In genomic region chr11:60743058-60743457, GRCh38 we compare ENCODE assay signal across 19 cellular contexts. TPM values are rescaled to one million over a fixed set of nuclear protein-coding genes. Genes with fewer than 3 reads are reported as not detected.
A peak's percentile ranks its signal among the peaks of the same experiment; 100 is the strongest.
DNase-seq lines count a peak whose midpoint lies in the region; ATAC-seq and TF ChIP-seq lines count a peak whose summit lies in the region.
"Had no signal": no experiment of that assay in that cellular context is flagged by ENCODE, and none has a peak within 500 bp of the region (broad histone marks: within the 10 kb centered on the region; RNA-seq: fewer than 3 reads in every experiment).

No MANE protein-coding gene starts in this region.

- H3K9me3 ChIP-seq in OCI-LY3 (ENCODE audit: insufficient read depth, low read length): no peaks in the 10 kb centered on the region; the same call in 1 of the 2 replicates
- H3K9me3 ChIP-seq: HAP-1 had no signal

- H3K9me2 ChIP-seq in GM23338 (ENCODE audit: insufficient read depth): no peaks in the 10 kb centered on the region

- peaks cover 7% of the 10 kb centered on the region for H3K27me3 Mint-ChIP-seq in GM23338 (ENCODE audit: insufficient read depth, low read depth, poor library complexity)

- H3K4me3 ChIP-seq in GM23338 (no peak overlapping the region), OCI-LY3 (ENCODE audit: low read length) (no peak overlapping the region), choroid plexus epithelial cell (ENCODE audit: low read depth, low read length) (no peak overlapping the region)
- H3K4me3 ChIP-seq: BLaER1, GM23248, HAP-1 had no signal

- H2AFZ ChIP-seq in GM23338 (no peak overlapping the region), OCI-LY3 (ENCODE audit: low read depth, low read length) (no peak overlapping the region)
- H2AFZ ChIP-seq: GM23248 had no signal

- H3K27me3 ChIP-seq in GM23338 (ENCODE audit: insufficient read depth) (no peaks in the 10 kb centered on the region), OCI-LY3 (ENCODE audit: low read depth, low read length) (peaks cover 22% of the 10 kb centered on the region; the same call in 1 of the 2 replicates)
- H3K27me3 ChIP-seq: BLaER1 had no signal

- no peak overlapping the region for H3K9ac ChIP-seq in OCI-LY3 (ENCODE audit: low read length)
- H3K9ac ChIP-seq: BLaER1, GM23248 had no signal

- peaks cover 7% of the 10 kb centered on the region; the same call in 2 of the 3 replicates for H3K4me1 Mint-ChIP-seq in GM23338
- H3K4me1 Mint-ChIP-seq: CD8-positive, alpha-beta memory T cell; IgD-negative memory B cell had no signal

- no peaks in the 10 kb centered on the region for H4K20me1 ChIP-seq in GM23338 (replicated peaks; ENCODE audit: insufficient read depth)
- H4K20me1 ChIP-seq in OCI-LY3 (ENCODE audit: insufficient read depth, low read length): no peaks in the 10 kb centered on the region
- H4K20me1 ChIP-seq: BLaER1 had no signal

- ATAC-seq in GM23338 (no peak; the same call in 2 of the 3 replicates), HG03196 (IDR thresholded peaks at IDR 0.05; ENCODE audit: unreplicated experiment) (no peak), GM18867 (IDR thresholded peaks at IDR 0.05; ENCODE audit: unreplicated experiment) (no peak), HG02852 (IDR thresholded peaks at IDR 0.05; ENCODE audit: unreplicated experiment) (no peak)

- H3K79me2 ChIP-seq in GM23338 (replicated peaks; ENCODE audit: insufficient read depth) (no peaks in the 10 kb centered on the region), OCI-LY3 (ENCODE audit: low read length) (no peaks in the 10 kb centered on the region)

- H3K27ac ChIP-seq in GM23338 (ENCODE audit: low read depth) (no peak overlapping the region), OCI-LY3 (ENCODE audit: low read length) (no peak overlapping the region)
- H3K27ac ChIP-seq: 22Rv1, BLaER1, GM23248 had no signal

- H3K4me2 ChIP-seq in GM23338 (no peak overlapping the region), OCI-LY3 (ENCODE audit: low read length) (no peak overlapping the region)
- H3K4me2 ChIP-seq: BLaER1 had no signal

- no peaks in the 10 kb centered on the region; the same call in 1 of the 3 replicates for H3K36me3 Mint-ChIP-seq in GM23338 (ENCODE audit: low read depth)

- H3K4me3 Mint-ChIP-seq in GM23338: no peak overlapping the region
- H3K4me3 Mint-ChIP-seq: CD8-positive, alpha-beta memory T cell; IgD-negative memory B cell had no signal

- DNase-seq in GM23338 (ENCODE audit: low spot score): peak; percentile 15
- peak; percentile 1 for DNase-seq in choroid plexus epithelial cell (ENCODE audit: low read depth)
- peak; percentile 32 for DNase-seq in iPS-NIHi7 (ENCODE audit: extremely low spot score)
- DNase-seq in NCI-H1105 treated with DMSO at 0.1 percent for 48 hours (lab: John Stamatoyannopoulos, UW): no peak
- DNase-seq: Caco-2; CD8-positive, alpha-beta memory T cell; DND-41; GF-D8; GM23248 had no signal

- no peaks in the 10 kb centered on the region for H3F3A ChIP-seq in GM23338 (replicated peaks; ENCODE audit: low read depth)

- H3K4me1 ChIP-seq in GM23338 (ENCODE audit: insufficient read depth) (no peaks in the 10 kb centered on the region), OCI-LY3 (ENCODE audit: low read length) (no peaks in the 10 kb centered on the region; the same call in 1 of the 2 replicates)
- H3K4me1 ChIP-seq: HAP-1 had no signal

- H3K27ac Mint-ChIP-seq in GM23338: no peak overlapping the region
- H3K27ac Mint-ChIP-seq: CD8-positive, alpha-beta memory T cell; IgD-negative memory B cell had no signal

- peaks cover 2% of the 10 kb centered on the region for H3K9me3 Mint-ChIP-seq in GM23338

- TF ChIP-seq CTCF in GM23338 (conservative IDR thresholded peaks at IDR 0.05; ENCODE audit: low read depth in 2 of 2) (peak; percentile 27 to 32; a peak in 3 of 4 replicates), OCI-LY3 (IDR thresholded peaks at IDR 0.05; ENCODE audit: low read depth, low read length) (0 out of 2 replicates have a peak, but pooled peaks have one; percentile 8), choroid plexus epithelial cell (conservative IDR thresholded peaks at IDR 0.05; ENCODE audit: low read depth, low read length) (no peak)

- H3K36me3 ChIP-seq in GM23338 (ENCODE audit: insufficient read depth): no peaks in the 10 kb centered on the region
- no peaks in the 10 kb centered on the region for H3K36me3 ChIP-seq in OCI-LY3 (replicated peaks; ENCODE audit: low read depth, low read length)
- H3K36me3 ChIP-seq: BLaER1, HAP-1 had no signal

TF ChIP-seq in GM23338, 12 proteins besides CTCF, POLR2A, EP300 and RAD21 (continues in another document):
- no peak for TF ChIP-seq REST (IDR thresholded peaks at IDR 0.05; ENCODE audit: unreplicated experiment)

RNA-seq across cellular contexts. Expression of gene MS4A15, which starts 13.6 kb away (rescaled TPM):
- total RNA-seq in GM23338 (2014; rRNA removed; shearing (Covaris generic)): not detected in 2 replicates
- polyA plus RNA-seq in GM23338 (2016; fragmentation: Nextera tagmentation; extraction: Ambion mirVana): 0.14 and 0.44 TPM in 2 replicates
- total RNA-seq: A673; Caco-2; CD8-positive, alpha-beta memory T cell; GM23248; HT-29 had no signal
- polyA plus RNA-seq: CD8-positive, alpha-beta memory T cell; GM23248; IgD-negative memory B cell had no signal

RNA-seq across cellular contexts. Expression of gene MS4A18, which starts 18.5 kb away (rescaled TPM):
- total RNA-seq in GM23338 (2014; rRNA removed; shearing (Covaris generic)): not detected in 2 replicates
- not detected in 2 replicates for polyA plus RNA-seq in GM23338 (2016; fragmentation: Nextera tagmentation; extraction: Ambion mirVana)
- total RNA-seq: A673; Caco-2; CD8-positive, alpha-beta memory T cell; GM23248; HT-29 had no signal
- polyA plus RNA-seq: CD8-positive, alpha-beta memory T cell; GM23248; IgD-negative memory B cell had no signal

RNA-seq across cellular contexts. Expression of gene MS4A10, which starts 42.1 kb away (rescaled TPM):
- not detected in 2 replicates for total RNA-seq in GM23338 (2014; rRNA removed; shearing (Covaris generic))
- not detected in 2 replicates for polyA plus RNA-seq in GM23338 (2016; fragmentation: Nextera tagmentation; extraction: Ambion mirVana)
- total RNA-seq: A673; CD8-positive, alpha-beta memory T cell; GM23248; HT-29 had no signal
- polyA plus RNA-seq: CD8-positive, alpha-beta memory T cell; GM23248; IgD-negative memory B cell had no signal

RNA-seq across cellular contexts. Expression of gene MS4A8, which starts 43.6 kb away (rescaled TPM):
- not detected in 2 replicates for total RNA-seq in GM23338 (2014; rRNA removed; shearing (Covaris generic))
- not detected in 2 replicates for polyA plus RNA-seq in GM23338 (2016; fragmentation: Nextera tagmentation; extraction: Ambion mirVana)
- total RNA-seq: Caco-2; CD8-positive, alpha-beta memory T cell; GM23248; HT-29 had no signal
- polyA plus RNA-seq: CD8-positive, alpha-beta memory T cell; GM23248; IgD-negative memory B cell had no signal
